ENCODE assay signal across 9 cellular contexts in genomic region chr4:163709601-163710000, GRCh38.
"Had no signal": no experiment of that assay in that cellular context is flagged by ENCODE, and none has a peak within 500 bp of the region (broad histone marks: within the 10 kb centered on the region; RNA-seq: fewer than 3 reads in every experiment).

No MANE protein-coding gene starts in this region.

- H3K4me3 ChIP-seq: GM23248 had no signal

- H3K27ac ChIP-seq: GM23248, KMS-11 had no signal

- DNase-seq: GM23248, GOT3, H9, HCEC 1CT, Karpas-422, KBM-7 had no signal

- H3K4me2 ChIP-seq: KMS-11 had no signal

- H3K9ac ChIP-seq: GM23248, KMS-11 had no signal

- H2AFZ ChIP-seq: GM23248 had no signal

- FAIRE-seq: H54, HTR-8/SVneo had no signal
